Comparison of ENCODE assay signal across 8 cellular contexts in genomic region chr19:46413262-46414031, GRCh38. TPM values are rescaled to one million over a fixed set of nuclear protein-coding genes. Genes with fewer than 3 reads are reported as not detected.
DNase-seq lines count a peak whose midpoint lies in the region; ATAC-seq and TF ChIP-seq lines count a peak whose summit lies in the region.

Gene CCDC8 (minus strand): TSS chr19:46413564. CDS start chr19:46412810, 754 bp downstream.

- no peak for TF ChIP-seq CTCF in WTC11 (IDR thresholded peaks at IDR 0.05)
- no peak for TF ChIP-seq CTCF in prostate gland (IDR thresholded peaks at IDR 0.05)

- POLR2A ChIA-PET in WTC11 (lab: Charles Lee) = interaction anchor here (0.7 to 1.4 kb wide), 5 partner anchors 9 to 187 kb away, joined by 3 to 20 read pairs (median 6); partner anchors contain the start of gene CALM3

- no peaks in the 10 kb centered on the region for H3K36me3 ChIP-seq in prostate gland

- peak within 1 kb of the TSS; percentile 94 for H3K27ac Mint-ChIP-seq in WTC11
- no peak within 1 kb of the TSS for H3K27ac Mint-ChIP-seq in T-helper 2 cell treated with Interferon-gamma antibody and Interleukin-4, amounts not matched to agents 5 μg/mL and 100 μg/mL, for 36 hours
- H3K27ac Mint-ChIP-seq in T-helper 17 cell = no peak within 1 kb of the TSS

- H3K27ac ChIP-seq in prostate gland = peak within 1 kb of the TSS; percentile 45 to 56

- H3K4me3 ChIP-seq in prostate gland = peak within 1 kb of the TSS; percentile 31 to 38

- H3K36me3 Mint-ChIP-seq in WTC11 = peaks cover 13% of the 10 kb centered on the region
- no peaks in the 10 kb centered on the region for H3K36me3 Mint-ChIP-seq in T-helper 2 cell treated with Interferon-gamma antibody and Interleukin-4, amounts not matched to agents 5 μg/mL and 100 μg/mL, for 36 hours (ENCODE audit: low read depth)
- H3K36me3 Mint-ChIP-seq in T-helper 17 cell (ENCODE audit: low read depth) = peaks cover 3% of the 10 kb centered on the region

- peak within 1 kb of the TSS; percentile 95 for H3K4me3 Mint-ChIP-seq in WTC11
- no peak within 1 kb of the TSS for H3K4me3 Mint-ChIP-seq in T-helper 2 cell treated with Interferon-gamma antibody and Interleukin-4, amounts not matched to agents 5 μg/mL and 100 μg/mL, for 36 hours
- no peak within 1 kb of the TSS for H3K4me3 Mint-ChIP-seq in T-helper 17 cell

- H3K9me3 ChIP-seq in prostate gland (no peaks in the 10 kb centered on the region), T-helper 17 cell (ENCODE audit: control insufficient read depth, low read length, poor library complexity, severe bottlenecking) (no peaks in the 10 kb centered on the region)

- H3K27me3 Mint-ChIP-seq in WTC11 (ENCODE audit: low read depth) = peaks cover 6% of the 10 kb centered on the region
- peaks cover 75% of the 10 kb centered on the region for H3K27me3 Mint-ChIP-seq in T-helper 2 cell treated with Interferon-gamma antibody and Interleukin-4, amounts not matched to agents 5 μg/mL and 100 μg/mL, for 36 hours (ENCODE audit: low read depth)
- H3K27me3 Mint-ChIP-seq in T-helper 17 cell = peaks cover 66% of the 10 kb centered on the region

- DNase-seq in G401 (ENCODE audit: low spot score) = peak; percentile 69
- peak; percentile 94 for DNase-seq in WTC11 (ENCODE audit: low spot score)
- peak; percentile 93 for DNase-seq in left ventricle myocardium superior
- DNase-seq in prostate gland (ENCODE audit: low spot score) = peak; percentile 85
- no peak for DNase-seq in T-helper 2 cell treated with Interferon-gamma antibody and Interleukin-4, amounts not matched to agents 5 μg/mL and 100 μg/mL, for 36 hours (ENCODE audit: low spot score)
- no peak for DNase-seq in T-helper 17 cell
- no peak for DNase-seq in activated CD4-positive, alpha-beta T cell treated with anti-CD3 and anti-CD28 coated beads for 48 hours

- H3K4me1 Mint-ChIP-seq in WTC11 = peaks cover 55% of the 10 kb centered on the region
- peaks cover 2% of the 10 kb centered on the region for H3K4me1 Mint-ChIP-seq in T-helper 2 cell treated with Interferon-gamma antibody and Interleukin-4, amounts not matched to agents 5 μg/mL and 100 μg/mL, for 36 hours (ENCODE audit: low read depth)
- peaks cover 15% of the 10 kb centered on the region for H3K4me1 Mint-ChIP-seq in T-helper 17 cell

- in situ Hi-C loops in G401 (cut with HindIII; ENCODE audit: low sequenced_read_pairs) = no loop called here

- H3K4me1 ChIP-seq in prostate gland (replicated peaks) = no peaks in the 10 kb centered on the region

- TF ChIP-seq POLR2A in prostate gland (IDR thresholded peaks at IDR 0.05) = peak; percentile 89

- ATAC-seq in WTC11 = peak; percentile 88
- ATAC-seq in left ventricle myocardium superior = peak; percentile 91
- no peak for ATAC-seq in GM18861 (IDR thresholded peaks at IDR 0.05; ENCODE audit: unreplicated experiment)
- ATAC-seq in T-helper 17 cell = no peak

- WGBS in prostate gland = 8% methylated on average over 45 of the region's 46 CpGs

- intact Hi-C loops in left ventricle myocardium superior (cut with micrococcal nuclease) (no loop called here), prostate gland (cut with DNase I) (no loop called here)

- no peaks in the 10 kb centered on the region for H3K9me3 Mint-ChIP-seq in WTC11
- H3K9me3 Mint-ChIP-seq in T-helper 2 cell treated with Interferon-gamma antibody and Interleukin-4, amounts not matched to agents 5 μg/mL and 100 μg/mL, for 36 hours = no peaks in the 10 kb centered on the region

- CTCF ChIA-PET in WTC11 (lab: Charles Lee) = interaction anchor here (0.6 to 1.5 kb wide), 17 partner anchors 8 to 248 kb away, joined by 3 to 19 read pairs (median 4); partner anchors contain the start of genes CALM3 and DACT3

- no peaks in the 10 kb centered on the region for H3K27me3 ChIP-seq in prostate gland (replicated peaks; ENCODE audit: insufficient read depth)

TF ChIP-seq in WTC11, 78 proteins besides CTCF, POLR2A, EP300 and RAD21 (continues in another document):
- TF ChIP-seq NR1H2 (CRISPR knock-in tag; IDR thresholded peaks at IDR 0.05) (no peak), FOXK1 (CRISPR knock-in tag; IDR thresholded peaks at IDR 0.05) (0 out of 2 replicates have a peak, but pooled peaks have one; percentile 9), IRF2 (CRISPR knock-in tag; IDR thresholded peaks at IDR 0.05; ENCODE audit: borderline replicate concordance, low read depth) (no peak), ATF3 (CRISPR knock-in tag; conservative IDR thresholded peaks at IDR 0.05) (no peak), SMAD3 (CRISPR knock-in tag; IDR thresholded peaks at IDR 0.05; ENCODE audit: borderline replicate concordance) (no peak), ARID4B (CRISPR knock-in tag; IDR thresholded peaks at IDR 0.05; ENCODE audit: borderline replicate concordance) (peak; percentile 76; the same call in 1 of the 2 replicates), ZNF138 (CRISPR knock-in tag; conservative IDR thresholded peaks at IDR 0.05) (no peak), MYBL2 (CRISPR knock-in tag; IDR thresholded peaks at IDR 0.05) (peak; percentile 60; the same call in 1 of the 2 replicates), ZNF671 (CRISPR knock-in tag; IDR thresholded peaks at IDR 0.05) (no peak), TP53 (CRISPR knock-in tag; IDR thresholded peaks at IDR 0.05) (peak; percentile 66)
- TF ChIP-seq, protein P1, sequence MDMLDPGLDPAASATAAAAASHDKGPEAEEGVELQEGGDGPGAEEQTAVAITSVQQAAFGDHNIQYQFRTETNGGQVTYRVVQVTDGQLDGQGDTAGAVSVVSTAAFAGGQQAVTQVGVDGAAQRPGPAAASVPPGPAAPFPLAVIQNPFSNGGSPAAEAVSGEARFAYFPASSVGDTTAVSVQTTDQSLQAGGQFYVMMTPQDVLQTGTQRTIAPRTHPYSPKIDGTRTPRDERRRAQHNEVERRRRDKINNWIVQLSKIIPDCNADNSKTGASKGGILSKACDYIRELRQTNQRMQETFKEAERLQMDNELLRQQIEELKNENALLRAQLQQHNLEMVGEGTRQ (CRISPR knock-in tag; IDR thresholded peaks at IDR 0.05) = no peak; the same call in 1 of the 2 replicates
- TF ChIP-seq, protein P2, sequence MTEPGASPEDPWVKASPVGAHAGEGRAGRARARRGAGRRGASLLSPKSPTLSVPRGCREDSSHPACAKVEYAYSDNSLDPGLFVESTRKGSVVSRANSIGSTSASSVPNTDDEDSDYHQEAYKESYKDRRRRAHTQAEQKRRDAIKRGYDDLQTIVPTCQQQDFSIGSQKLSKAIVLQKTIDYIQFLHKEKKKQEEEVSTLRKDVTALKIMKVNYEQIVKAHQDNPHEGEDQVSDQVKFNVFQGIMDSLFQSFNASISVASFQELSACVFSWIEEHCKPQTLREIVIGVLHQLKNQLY (CRISPR knock-in tag; IDR thresholded peaks at IDR 0.05) = no peak
- TF ChIP-seq, protein P3, sequence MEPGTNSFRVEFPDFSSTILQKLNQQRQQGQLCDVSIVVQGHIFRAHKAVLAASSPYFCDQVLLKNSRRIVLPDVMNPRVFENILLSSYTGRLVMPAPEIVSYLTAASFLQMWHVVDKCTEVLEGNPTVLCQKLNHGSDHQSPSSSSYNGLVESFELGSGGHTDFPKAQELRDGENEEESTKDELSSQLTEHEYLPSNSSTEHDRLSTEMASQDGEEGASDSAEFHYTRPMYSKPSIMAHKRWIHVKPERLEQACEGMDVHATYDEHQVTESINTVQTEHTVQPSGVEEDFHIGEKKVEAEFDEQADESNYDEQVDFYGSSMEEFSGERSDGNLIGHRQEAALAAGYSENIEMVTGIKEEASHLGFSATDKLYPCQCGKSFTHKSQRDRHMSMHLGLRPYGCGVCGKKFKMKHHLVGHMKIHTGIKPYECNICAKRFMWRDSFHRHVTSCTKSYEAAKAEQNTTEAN (CRISPR knock-in tag; IDR thresholded peaks at IDR 0.05) = 0 out of 2 replicates have a peak, but pooled peaks have one; percentile 28

RNA-seq across cellular contexts. Expression of gene CCDC8, which starts in this region (rescaled TPM):
- 74.2 and 93.6 TPM in 2 replicates for total RNA-seq in G401 (2014; rRNA removed; shearing (Covaris generic))
- total RNA-seq in WTC11 (2021) (25.2 to 27.2 TPM (median 25.7 TPM) in 3 replicates), left ventricle myocardium superior (33.5 TPM), prostate gland (10 to 100 TPM; 20.4 to 32.7 TPM), T-helper 17 cell (not detected)

Comparison
In these comparisons a context has a peak if more than half of its experiments do, and no peak if none do; other contexts are left out.
1. RNA of gene CCDC8 (total RNA-seq): 74.2 to 93.6 TPM in G401, 33.5 TPM in left ventricle myocardium superior (single experiment), 20.4 to 32.7 TPM in prostate gland and 25.2 to 27.2 TPM in WTC11; not detected in T-helper 17 cell; every median in the first group is over 10 times any median in the second.
2. DNase-seq: peak in G401 (single experiment), WTC11 (single experiment), left ventricle myocardium superior (single experiment) and prostate gland (single experiment); none in T-helper 2 cell treated with Interferon-gamma antibody and Interleukin-4, amounts not matched to agents 5 μg/mL and 100 μg/mL, for 36 hours (single experiment), T-helper 17 cell (0 of 3) and activated CD4-positive, alpha-beta T cell treated with anti-CD3 and anti-CD28 coated beads for 48 hours (single experiment).
3. ATAC-seq: peak in WTC11 (single experiment) and left ventricle myocardium superior (single experiment); none in GM18861 (single experiment) and T-helper 17 cell (single experiment).